26 cellular contexts compared by ENCODE assay signal in the genomic region with DNA sequence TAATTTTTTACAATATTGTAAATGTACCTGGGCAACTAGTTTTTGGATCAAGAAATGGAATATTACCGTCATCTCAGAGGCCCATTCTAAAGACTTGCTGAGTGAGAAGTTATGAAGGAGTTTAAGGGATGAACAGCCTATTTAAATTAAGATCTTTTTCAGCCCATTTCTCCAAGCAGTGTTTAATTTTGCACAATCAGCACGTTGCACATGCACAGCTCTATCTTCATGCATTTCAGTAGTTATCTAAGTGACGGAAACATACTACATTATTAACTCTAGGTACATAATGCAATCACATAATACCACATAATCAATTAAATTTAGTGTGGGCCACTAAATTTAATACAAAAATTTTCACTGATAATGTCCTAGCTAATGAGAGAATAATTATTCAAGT.
"Had no signal": no experiment of that assay in that cellular context is flagged by ENCODE, and none has a peak within 500 bp of the region (broad histone marks: within the 10 kb centered on the region; RNA-seq: fewer than 3 reads in every experiment).

No MANE protein-coding gene starts in this region.

- ATAC-seq: stimulated activated effector memory CD8-positive, alpha-beta T cell treated with anti-CD3 and anti-CD28 coated beads, Interleukin-12 subunit alpha, Interleukin-12 subunit beta, amount 100 ng/mL, for 72 hours; stimulated activated memory B cell treated with anti-CD40 and anti-IgM and Interleukin-4, amounts not matched to agents 10 μg/mL and 1 μg/mL and 100 μg/mL, for 72 hours; stimulated activated naive B cell treated with anti-CD40 and anti-IgM and Interleukin-4, amounts not matched to agents 10 μg/mL and 1 μg/mL and 100 μg/mL, for 72 hours; stimulated activated naive CD8-positive, alpha-beta T cell treated with anti-CD3 and anti-CD28 coated beads, Interleukin-15, amount 100 ng/mL, for 72 hours; stimulated activated naive CD8-positive, alpha-beta T cell treated with anti-CD3 and anti-CD28 coated beads, Interleukin-15, Interleukin-2, amounts not matched to agents 100 U/mL and 50 U/mL, for 24 hours; upper lobe of right lung had no signal

- H3K9me3 ChIP-seq: stomach, suprapubic skin, testis, thoracic aorta, thyroid gland, tibial artery, tibial nerve, transverse colon, upper lobe of left lung, upper lobe of right lung, uterus, vagina had no signal

- DNase-seq: stimulated activated CD4-positive, alpha-beta T cell treated with anti-CD3 and anti-CD28 coated beads, Interleukin-2, amount 100 ng/mL, for 48 hours; stimulated activated CD4-positive, alpha-beta T cell treated with anti-CD3 and anti-CD28 coated beads, Interleukin-4, amount 100 ng/mL, for 1 hour; stimulated activated CD4-positive, alpha-beta T cell treated with anti-CD3 and anti-CD28 coated beads, Interleukin-4, amount 100 ng/mL, for 4 hours; stimulated activated CD8-positive, alpha-beta memory T cell treated with anti-CD3 and anti-CD28 coated beads, Interleukin-4, amount 100 ng/mL, for 48 hours; stimulated activated naive B cell treated with anti-CD40 and anti-IgM and Interleukin-4, amounts not matched to agents 10 μg/mL and 1 μg/mL and 100 μg/mL, for 72 hours; stimulated activated naive CD4-positive, alpha-beta T cell; stimulated activated naive CD4-positive, alpha-beta T cell treated with Interleukin-2 at 50 U/mL for 16 hours; stimulated activated naive CD8-positive, alpha-beta T cell treated with anti-CD3 and anti-CD28 coated beads, Interleukin-15, amount 100 ng/mL, for 72 hours; stimulated activated naive CD8-positive, alpha-beta T cell treated with anti-CD3 and anti-CD28 coated beads, Interleukin-15, Interleukin-2, amounts not matched to agents 100 U/mL and 50 U/mL, for 24 hours; stomach; substantia nigra; testis; thyroid gland; tibial artery; transverse colon; trophoblast cell; upper lobe of left lung; upper lobe of right lung; uterus had no signal

- FAIRE-seq: urothelium cell line had no signal

- H3K4me3 ChIP-seq: stomach, suprapubic skin, testis, thoracic aorta, thyroid gland, tibial artery, tibial nerve, transverse colon, upper lobe of left lung, upper lobe of right lung, uterus, vagina had no signal

- H3K27me3 ChIP-seq: stomach, suprapubic skin, testis, thyroid gland, tibial artery, tibial nerve, transverse colon, upper lobe of left lung, upper lobe of right lung, uterus, vagina had no signal

- H3K27ac ChIP-seq: stomach, suprapubic skin, testis, thoracic aorta, thyroid gland, tibial artery, tibial nerve, transverse colon, upper lobe of left lung, upper lobe of right lung, uterus, vagina had no signal

- H3K4me1 ChIP-seq: stomach, suprapubic skin, testis, thyroid gland, tibial nerve, transverse colon, upper lobe of left lung, upper lobe of right lung, uterus, vagina had no signal

- H3K36me3 ChIP-seq: stomach, suprapubic skin, thoracic aorta, thyroid gland, tibial artery, tibial nerve, transverse colon, upper lobe of left lung, upper lobe of right lung, uterus, vagina had no signal
